8 cellular contexts compared by ENCODE assay signal in genomic region chr10:124626759-124627380, GRCh38.
DNase-seq lines count a peak whose midpoint lies in the region; ATAC-seq, FAIRE-seq and TF ChIP-seq lines count a peak whose summit lies in the region.

No MANE protein-coding gene starts in this region.

- peak overlapping the region; percentile 50 for H3K4me2 ChIP-seq in SU-DHL-6 (ENCODE audit: low read depth, low read length, poor library complexity, severe bottlenecking)

- no peaks in the 10 kb centered on the region for H3K9me3 Mint-ChIP-seq in endodermal cell
- H3K9me3 Mint-ChIP-seq in stimulated activated naive CD8-positive, alpha-beta T cell treated with anti-CD3 and anti-CD28 coated beads, Interleukin-15, Interleukin-2, amounts not matched to agents 100 ng/mL and 50 ng/mL, for 24 hours = no peaks in the 10 kb centered on the region

- H3K4me3 Mint-ChIP-seq in endodermal cell = no peak overlapping the region
- peak overlapping the region; percentile 60 for H3K4me3 Mint-ChIP-seq in stimulated activated naive CD8-positive, alpha-beta T cell treated with anti-CD3 and anti-CD28 coated beads, Interleukin-15, Interleukin-2, amounts not matched to agents 100 ng/mL and 50 ng/mL, for 24 hours

- 70 to 85% methylated on average over 8 to 13 of the region's 13 CpGs for WGBS in endodermal cell (ENCODE audit: insufficient coverage in 1 of 2, insufficient read length in 1 of 2), 2 experiments

- ATAC-seq in GM18858 (IDR thresholded peaks at IDR 0.05; ENCODE audit: unreplicated experiment) = peak; percentile 73
- ATAC-seq in HG02610 (IDR thresholded peaks at IDR 0.05; ENCODE audit: unreplicated experiment) = peak; percentile 47

- H3K27ac Mint-ChIP-seq in endodermal cell = peak overlapping the region; percentile 80
- H3K27ac Mint-ChIP-seq in stimulated activated naive CD8-positive, alpha-beta T cell treated with anti-CD3 and anti-CD28 coated beads, Interleukin-15, Interleukin-2, amounts not matched to agents 100 ng/mL and 50 ng/mL, for 24 hours = peak overlapping the region; percentile 76

- H3K4me1 Mint-ChIP-seq in endodermal cell = peaks cover 21% of the 10 kb centered on the region
- H3K4me1 Mint-ChIP-seq in stimulated activated naive CD8-positive, alpha-beta T cell treated with anti-CD3 and anti-CD28 coated beads, Interleukin-15, Interleukin-2, amounts not matched to agents 100 ng/mL and 50 ng/mL, for 24 hours (ENCODE audit: low read depth) = peaks cover 65% of the 10 kb centered on the region

- H3K79me2 ChIP-seq in SU-DHL-6 (ENCODE audit: insufficient read depth, low read length) = peaks cover 94% of the 10 kb centered on the region

- H3K4me3 ChIP-seq in SU-DHL-6 (ENCODE audit: insufficient read depth, low read length, poor library complexity, severe bottlenecking) = peak overlapping the region; percentile 7
- H3K4me3 ChIP-seq in endodermal cell (ENCODE audit: low read length) = no peak overlapping the region

- no peaks in the 10 kb centered on the region for H3K36me3 Mint-ChIP-seq in endodermal cell (ENCODE audit: low read depth)
- H3K36me3 Mint-ChIP-seq in stimulated activated naive CD8-positive, alpha-beta T cell treated with anti-CD3 and anti-CD28 coated beads, Interleukin-15, Interleukin-2, amounts not matched to agents 100 ng/mL and 50 ng/mL, for 24 hours (ENCODE audit: low read depth) = no peaks in the 10 kb centered on the region

- no peak for FAIRE-seq in frontal cortex (lab: Jason Lieb, UNC)
- FAIRE-seq in RCC 7860 (lab: Jason Lieb, UNC) = no peak

- peaks cover 69% of the 10 kb centered on the region for H3F3A ChIP-seq in SU-DHL-6 (ENCODE audit: insufficient read depth)

- H3K27ac ChIP-seq in SU-DHL-6 (ENCODE audit: low read depth, low read length) (peak overlapping the region; percentile 99), endodermal cell (ENCODE audit: low read depth, low read length) (no peak overlapping the region)

- H3K36me3 ChIP-seq in SU-DHL-6 (ENCODE audit: low read length) (no peaks in the 10 kb centered on the region; the same call in 1 of the 2 replicates), endodermal cell (ENCODE audit: control insufficient read depth, insufficient read depth, low read length) (no peaks in the 10 kb centered on the region)

- DNase-seq in endodermal cell (no peak), frontal cortex (ENCODE audit: low spot score in 2 of 2) (no peak), RCC 7860 (ENCODE audit: low spot score) (no peak), AG08395 (ENCODE audit: low spot score) (no peak)

- H3K9me2 ChIP-seq in SU-DHL-6 (replicated peaks; ENCODE audit: insufficient read depth, low read length) = no peaks in the 10 kb centered on the region

- peaks cover 13% of the 10 kb centered on the region for H3K4me1 ChIP-seq in endodermal cell (ENCODE audit: control insufficient read depth, insufficient read depth, low read length)

- H3K9me3 ChIP-seq in SU-DHL-6 (ENCODE audit: insufficient read depth, low read length) (no peaks in the 10 kb centered on the region), endodermal cell (ENCODE audit: control insufficient read depth, low read length) (no peaks in the 10 kb centered on the region)

- no peaks in the 10 kb centered on the region for H3K27me3 Mint-ChIP-seq in endodermal cell (ENCODE audit: insufficient read depth)
- H3K27me3 Mint-ChIP-seq in stimulated activated naive CD8-positive, alpha-beta T cell treated with anti-CD3 and anti-CD28 coated beads, Interleukin-15, Interleukin-2, amounts not matched to agents 100 ng/mL and 50 ng/mL, for 24 hours = peaks cover 6% of the 10 kb centered on the region

- H4K20me1 ChIP-seq in SU-DHL-6 (ENCODE audit: low read depth, low read length) = no peaks in the 10 kb centered on the region

- no peak overlapping the region for H2AFZ ChIP-seq in SU-DHL-6 (ENCODE audit: low read depth, low read length, severe bottlenecking)

- peak overlapping the region; percentile 52 for H3K9ac ChIP-seq in SU-DHL-6 (ENCODE audit: low read length)
- H3K9ac ChIP-seq in endodermal cell (ENCODE audit: extremely low read depth, low read length, poor library complexity, severe bottlenecking) = no peak overlapping the region

- TF ChIP-seq CTCF in SU-DHL-6 (IDR thresholded peaks at IDR 0.05; ENCODE audit: insufficient read depth, low read length, poor library complexity, severe bottlenecking) (no peak), endodermal cell (conservative IDR thresholded peaks at IDR 0.05) (no peak)

- H3K27me3 ChIP-seq in SU-DHL-6 (ENCODE audit: low read length) (no peaks in the 10 kb centered on the region), endodermal cell (ENCODE audit: control insufficient read depth, insufficient read depth, low read length, poor library complexity, severe bottlenecking) (no peaks in the 10 kb centered on the region)
